In genomic region chr9:671997-672396, GRCh38 we compare ENCODE assay signal across 15 cellular contexts.
DNase-seq lines count a peak whose midpoint lies in the region; ATAC-seq and TF ChIP-seq lines count a peak whose summit lies in the region.
"Had no signal": no experiment of that assay in that cellular context is flagged by ENCODE, and none has a peak within 500 bp of the region (broad histone marks: within the 10 kb centered on the region; RNA-seq: fewer than 3 reads in every experiment).

No MANE protein-coding gene starts in this region.

- no peak overlapping the region for H3K4me3 Mint-ChIP-seq in neural progenitor cell
- H3K4me3 Mint-ChIP-seq: CD4-positive, CD25-positive, alpha-beta regulatory T cell had no signal

- no TSS peak for BruUV-seq in IMR-90 (replicated peaks; lab: Mats Ljungman, UMichigan)

- intact Hi-C loops in IMR-90 (cut with micrococcal nuclease) (no loop called here), mucosa of descending colon (cut with DNase I, micrococcal nuclease) (no loop called here)

- H4K5ac ChIP-seq in IMR-90 (ENCODE audit: low read depth, low read length), result no peak overlapping the region

- H4K20me1 ChIP-seq in IMR-90 (ENCODE audit: insufficient read depth, low read length) (no peaks in the 10 kb centered on the region), smooth muscle cell (ENCODE audit: low read depth) (no peaks in the 10 kb centered on the region), neural progenitor cell (ENCODE audit: low read depth) (peaks cover 16% of the 10 kb centered on the region)
- H4K20me1 ChIP-seq: BLaER1 treated with 17β-estradiol and CSF1 and Interleukin-3, amounts not matched to agents 10 nM and 100 nM had no signal

- no peak overlapping the region for H2BK5ac ChIP-seq in IMR-90 (ENCODE audit: low read depth, low read length, poor library complexity, severe bottlenecking)

- POLR2A ChIA-PET in IMR-90 (lab: Charles Lee; ENCODE audit: unreplicated experiment), result no interaction called here

- peak; percentile 65 for ATAC-seq in IMR-90 (ENCODE audit: low read depth)
- ATAC-seq in foreskin keratinocyte, result peak; percentile 22
- ATAC-seq in mucosa of descending colon, result no peak
- ATAC-seq: GM12878, HCT116 had no signal

- TF ChIP-seq RAD21 in IMR-90 (IDR thresholded peaks at IDR 0.05; ENCODE audit: low read length), result no peak

- H2BK15ac ChIP-seq in IMR-90 (ENCODE audit: low read depth, low read length), result no peak overlapping the region

- H3K36me3 Mint-ChIP-seq in neural progenitor cell, result peaks cover 2% of the 10 kb centered on the region

- no peak overlapping the region for H2AFZ ChIP-seq in IMR-90 (replicated peaks; ENCODE audit: low read length, poor library complexity)
- H2AFZ ChIP-seq in smooth muscle cell (ENCODE audit: low read depth), result no peak overlapping the region
- H2AFZ ChIP-seq in neural progenitor cell (replicated peaks), result no peak overlapping the region
- H2AFZ ChIP-seq: GM23248 had no signal

- H3K36me3 ChIP-seq in IMR-90 (ENCODE audit: control insufficient read depth, insufficient read depth, low read length) (no peaks in the 10 kb centered on the region), smooth muscle cell (ENCODE audit: low read depth) (no peaks in the 10 kb centered on the region), neural progenitor cell (no peaks in the 10 kb centered on the region), mucosa of descending colon (ENCODE audit: low read depth) (no peaks in the 10 kb centered on the region)
- H3K36me3 ChIP-seq: BLaER1 treated with 17β-estradiol and CSF1 and Interleukin-3, amounts not matched to agents 10 nM and 100 nM had no signal

- no peak overlapping the region for H2BK20ac ChIP-seq in IMR-90 (ENCODE audit: low read depth, low read length)

- H3K4me1 Mint-ChIP-seq in neural progenitor cell, result peaks cover 23% of the 10 kb centered on the region

- no peak overlapping the region for H2AK5ac ChIP-seq in IMR-90 (ENCODE audit: low read depth, low read length)

- no CpG with 5 or more reads among the region's 2 CpGs for WGBS in IMR-90 (ENCODE audit: extremely low coverage in 2 of 2, insufficient read length in 1 of 2), 2 experiments
- WGBS in smooth muscle cell (ENCODE audit: low lambda C conversion rate), result 89% methylated on average over 2 of the region's 2 CpGs

- TF ChIP-seq CTCF in IMR-90 (conservative IDR thresholded peaks at IDR 0.05; ENCODE audit: low read depth, low read length), result no peak
- no peak for TF ChIP-seq CTCF in foreskin keratinocyte (conservative IDR thresholded peaks at IDR 0.05)
- no peak for TF ChIP-seq CTCF in smooth muscle cell (IDR thresholded peaks at IDR 0.05; ENCODE audit: borderline replicate concordance, insufficient read depth, poor library complexity, severe bottlenecking)
- TF ChIP-seq CTCF in neural progenitor cell (IDR thresholded peaks at IDR 0.05), result no peak
- no peak for TF ChIP-seq CTCF in mucosa of descending colon (IDR thresholded peaks at IDR 0.05)

- no peak for DNase-seq in IMR-90
- no peak for DNase-seq in caudate nucleus (lab: John Stamatoyannopoulos, UW)
- DNase-seq in foreskin keratinocyte, result no peak
- no peak for DNase-seq in smooth muscle cell (lab: John Stamatoyannopoulos, UW; ENCODE audit: unreplicated experiment)
- DNase-seq in neural progenitor cell (ENCODE audit: low spot score), result no peak
- DNase-seq in cortex of kidney (lab: John Stamatoyannopoulos, UW), result no peak
- DNase-seq in mucosa of descending colon, result no peak
- DNase-seq: 8988T; ACHN; CD4-positive, CD25-positive, alpha-beta regulatory T cell; DMS79; GM23248 had no signal

- H3K4me2 ChIP-seq in IMR-90 (ENCODE audit: low read depth, low read length) (no peak overlapping the region), smooth muscle cell (no peak overlapping the region), neural progenitor cell (no peak overlapping the region)
- H3K4me2 ChIP-seq: BLaER1 treated with 17β-estradiol and CSF1 and Interleukin-3, amounts not matched to agents 10 nM and 100 nM had no signal

- H2BK120ac ChIP-seq in IMR-90 (ENCODE audit: low read depth, low read length), result no peak overlapping the region

- CTCF ChIA-PET in IMR-90 (lab: Yijun Ruan, JAX), result no interaction called here

- H3K4me3 ChIP-seq in IMR-90 (ENCODE audit: insufficient read depth, low read depth, low read length), result no peak overlapping the region
- H3K4me3 ChIP-seq in smooth muscle cell, result no peak overlapping the region
- H3K4me3 ChIP-seq in neural progenitor cell, result no peak overlapping the region
- H3K4me3 ChIP-seq in mucosa of descending colon, result no peak overlapping the region
- H3K4me3 ChIP-seq: BLaER1 treated with 17β-estradiol and CSF1 and Interleukin-3, amounts not matched to agents 10 nM and 100 nM; GM12878; GM23248 had no signal

- dilution Hi-C loops in IMR-90 (cut with HindIII; ENCODE audit: low sequenced_read_pairs, unreplicated experiment), result no loop called here

- H3K9me3 Mint-ChIP-seq in neural progenitor cell, result peaks cover 20% of the 10 kb centered on the region

- peaks cover 2% of the 10 kb centered on the region for H3K27me3 Mint-ChIP-seq in neural progenitor cell (ENCODE audit: insufficient read depth, low read depth)

- H3K4ac ChIP-seq in IMR-90 (ENCODE audit: low read depth, low read length), result no peak overlapping the region

- no peak overlapping the region for H2AK9ac ChIP-seq in IMR-90 (replicated peaks; ENCODE audit: low read depth, low read length, poor library complexity)

- peaks cover 9% of the 10 kb centered on the region for H3K4me1 ChIP-seq in IMR-90 (ENCODE audit: control insufficient read depth, insufficient read depth, low read length)
- peaks cover 45% of the 10 kb centered on the region for H3K4me1 ChIP-seq in foreskin keratinocyte
- no peaks in the 10 kb centered on the region for H3K4me1 ChIP-seq in smooth muscle cell (ENCODE audit: low read depth)
- H3K4me1 ChIP-seq in neural progenitor cell, result peaks cover 25% of the 10 kb centered on the region
- H3K4me1 ChIP-seq in mucosa of descending colon (ENCODE audit: low read depth), result no peaks in the 10 kb centered on the region

- no peak overlapping the region for H4K8ac ChIP-seq in IMR-90 (ENCODE audit: low read depth in 2 of 2, low read length in 2 of 2)

- 0 out of 2 replicates have a peak, but pooled peaks cover 3% of the 10 kb centered on the region for H3K9me3 ChIP-seq in IMR-90 (ENCODE audit: control insufficient read depth, insufficient read depth, low read length)
- no peaks in the 10 kb centered on the region for H3K9me3 ChIP-seq in smooth muscle cell (replicated peaks; ENCODE audit: low read depth)
- peaks cover 5% of the 10 kb centered on the region for H3K9me3 ChIP-seq in neural progenitor cell (ENCODE audit: low read depth)
- H3K9me3 ChIP-seq in mucosa of descending colon, result peaks cover 8% of the 10 kb centered on the region

- H3K9ac ChIP-seq in IMR-90 (ENCODE audit: low read depth, low read length), result no peak overlapping the region
- H3K9ac ChIP-seq in smooth muscle cell (ENCODE audit: low read depth), result no peak overlapping the region
- no peak overlapping the region for H3K9ac ChIP-seq in neural progenitor cell
- H3K9ac ChIP-seq: BLaER1 treated with 17β-estradiol and CSF1 and Interleukin-3, amounts not matched to agents 10 nM and 100 nM; GM23248 had no signal

- H3K18ac ChIP-seq in IMR-90 (ENCODE audit: low read depth, low read length), result no peak overlapping the region

- H3F3A ChIP-seq in smooth muscle cell (ENCODE audit: low read depth), result no peaks in the 10 kb centered on the region
- H3F3A ChIP-seq in neural progenitor cell (ENCODE audit: low read depth), result peaks cover 14% of the 10 kb centered on the region

- TF ChIP-seq POLR2A in IMR-90 (IDR thresholded peaks at IDR 0.05; ENCODE audit: low read depth, low read length), result no peak

- H3K79me1 ChIP-seq in IMR-90 (ENCODE audit: low read depth in 1 of 2, low read length in 2 of 2), result no peaks in the 10 kb centered on the region

- no peaks in the 10 kb centered on the region for H3K9me1 ChIP-seq in IMR-90 (ENCODE audit: insufficient read depth, low read length)

- in situ Hi-C loops in IMR-90 (cut with MboI; ENCODE audit: low sequenced_read_pairs), result no loop called here

- H3K27me3 ChIP-seq in IMR-90 (ENCODE audit: control insufficient read depth, insufficient read depth, low read length) (no peaks in the 10 kb centered on the region), foreskin keratinocyte (no peaks in the 10 kb centered on the region), smooth muscle cell (ENCODE audit: low read depth) (no peaks in the 10 kb centered on the region), neural progenitor cell (no peaks in the 10 kb centered on the region)
- H3K27me3 ChIP-seq: BLaER1 treated with 17β-estradiol and CSF1 and Interleukin-3, amounts not matched to agents 10 nM and 100 nM had no signal

- no peak overlapping the region for H4K91ac ChIP-seq in IMR-90 (ENCODE audit: insufficient read depth, low read depth, low read length)

- no peak overlapping the region for H3K14ac ChIP-seq in IMR-90 (replicated peaks; ENCODE audit: low read depth, low read length)

- no peak overlapping the region for H3K56ac ChIP-seq in IMR-90 (ENCODE audit: extremely low read depth, insufficient read depth, low read length)

- H3K23ac ChIP-seq in IMR-90 (ENCODE audit: low read depth, low read length), result no peak overlapping the region

- H3K27ac Mint-ChIP-seq in neural progenitor cell, result no peak overlapping the region
- H3K27ac Mint-ChIP-seq: CD4-positive, CD25-positive, alpha-beta regulatory T cell had no signal

- H3K27ac ChIP-seq in IMR-90 (ENCODE audit: insufficient read depth, low read length) (no peak overlapping the region), caudate nucleus (ENCODE audit: low read depth, low read length) (peak overlapping the region; percentile 94), foreskin keratinocyte (no peak overlapping the region), smooth muscle cell (ENCODE audit: low read depth) (peak overlapping the region; percentile 15), neural progenitor cell (no peak overlapping the region)
- H3K27ac ChIP-seq: BLaER1 treated with 17β-estradiol and CSF1 and Interleukin-3, amounts not matched to agents 10 nM and 100 nM; GM23248 had no signal

- H3K79me2 ChIP-seq in smooth muscle cell (ENCODE audit: low read depth), result peaks cover 3% of the 10 kb centered on the region
- no peaks in the 10 kb centered on the region for H3K79me2 ChIP-seq in neural progenitor cell (ENCODE audit: low read depth)

TF ChIP-seq in IMR-90, 13 proteins besides CTCF, POLR2A, EP300 and RAD21 (continues in another document):
- TF ChIP-seq MAFK (IDR thresholded peaks at IDR 0.05; ENCODE audit: low read depth, low read length) (no peak), BHLHE40 (IDR thresholded peaks at IDR 0.05; ENCODE audit: low read depth, low read length) (no peak), RCOR1 (IDR thresholded peaks at IDR 0.05; ENCODE audit: insufficient replicate concordance, low read length) (no peak), ELK1 (IDR thresholded peaks at IDR 0.05; ENCODE audit: borderline replicate concordance, low read depth, low read length) (no peak)

Comparison
In these comparisons a context has a peak if more than half of its experiments do, and no peak if none do; other contexts are left out.
1. H3K27ac ChIP-seq: peak in caudate nucleus (single experiment) and smooth muscle cell (single experiment); none in IMR-90 (single experiment), foreskin keratinocyte (single experiment) and neural progenitor cell (single experiment).